ENCODE assay signal across 1 cellular context in the genomic region with DNA sequence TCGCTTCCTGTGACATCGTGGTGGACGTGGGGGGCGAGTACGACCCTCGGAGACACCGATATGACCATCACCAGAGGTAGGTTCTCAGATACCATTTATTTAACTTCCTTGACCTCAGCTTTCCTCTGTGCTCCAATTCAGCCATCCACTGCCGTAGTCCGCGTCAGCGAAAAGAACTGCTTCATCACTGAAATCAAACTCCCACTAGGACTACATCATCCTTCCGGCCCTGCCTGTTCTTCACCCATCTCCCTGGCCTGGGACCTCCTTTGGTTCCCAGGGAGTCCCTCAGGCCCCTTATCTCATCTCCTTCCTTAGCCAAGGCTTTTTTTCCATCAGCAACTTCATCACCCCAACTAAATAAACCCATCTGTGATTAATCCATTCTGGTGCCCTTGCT.
TF ChIP-seq lines count a peak whose summit lies in the region.

No MANE protein-coding gene starts in this region.

TF ChIP-seq in K562, 482 proteins besides CTCF, POLR2A, EP300 and RAD21:
- TF ChIP-seq SMARCA4 (IDR thresholded peaks at IDR 0.05): no peak
- TF ChIP-seq SAP30 (IDR thresholded peaks at IDR 0.05; ENCODE audit: borderline replicate concordance, insufficient read depth, low read depth, low read length, poor library complexity, severe bottlenecking): no peak
- TF ChIP-seq C11orf30 (IDR thresholded peaks at IDR 0.05; ENCODE audit: low read depth): 0 out of 2 replicates have a peak, but pooled peaks have one; percentile 14
- no peak for TF ChIP-seq BCOR (IDR thresholded peaks at IDR 0.05)
- TF ChIP-seq RCOR1 (IDR thresholded peaks at IDR 0.05; ENCODE audit: borderline replicate concordance in 1 of 2, low read depth in 2 of 2, low read length in 2 of 2): no peak
- TF ChIP-seq STAG1 (CRISPR knock-in tag; IDR thresholded peaks at IDR 0.05; ENCODE audit: borderline replicate concordance): no peak
- no peak for TF ChIP-seq RUNX1 (IDR thresholded peaks at IDR 0.05; ENCODE audit: low read depth)
- TF ChIP-seq ZNF316 (IDR thresholded peaks at IDR 0.05): peak; percentile 50
- TF ChIP-seq FOXJ2 (tag; IDR thresholded peaks at IDR 0.05): no peak
TF ChIP-seq in K562: peak in this region for 2.
